In genomic region chr18:58095251-58095650, GRCh38 we compare ENCODE assay signal across 27 cellular contexts. TPM values are rescaled to one million over a fixed set of nuclear protein-coding genes. Genes with fewer than 3 reads are reported as not detected.
DNase-seq lines count a peak whose midpoint lies in the region; ATAC-seq and TF ChIP-seq lines count a peak whose summit lies in the region.
"Had no signal": no experiment of that assay in that cellular context is flagged by ENCODE, and none has a peak within 500 bp of the region (broad histone marks: within the 10 kb centered on the region; RNA-seq: fewer than 3 reads in every experiment).

No MANE protein-coding gene starts in this region.

- TF ChIP-seq CTCF in GM23338 (conservative IDR thresholded peaks at IDR 0.05; ENCODE audit: low read depth in 2 of 2) (no peak), PC-9 (conservative IDR thresholded peaks at IDR 0.05) (no peak), progenitor cell of endocrine pancreas (IDR thresholded peaks at IDR 0.05; ENCODE audit: unreplicated experiment) (no peak)

- H3K36me3 Mint-ChIP-seq in GM23338 (ENCODE audit: low read depth) (peaks cover 6% of the 10 kb centered on the region; the same call in 2 of the 3 replicates), progenitor cell of endocrine pancreas (ENCODE audit: insufficient read depth) (peaks cover 8% of the 10 kb centered on the region)
- H3K36me3 Mint-ChIP-seq: activated naive CD4-positive, alpha-beta T cell treated with anti-CD3 and anti-CD28 coated beads, Interleukin-2, amount 50 U/mL, for 24 hours had no signal

- H3K27me3 ChIP-seq in GM23338 (ENCODE audit: insufficient read depth) (no peaks in the 10 kb centered on the region), PC-9 (ENCODE audit: insufficient read depth, low read depth) (no peaks in the 10 kb centered on the region)
- H3K27me3 ChIP-seq: gastrocnemius medialis had no signal

- H3K4me2 ChIP-seq in GM23338 (peak overlapping the region; percentile 50; the same call in 1 of the 2 replicates), PC-9 (no peak overlapping the region)

- peaks cover 62% of the 10 kb centered on the region for H3K4me1 ChIP-seq in GM23338 (ENCODE audit: insufficient read depth)
- peaks cover 77% of the 10 kb centered on the region for H3K4me1 ChIP-seq in PC-9 (replicated peaks; ENCODE audit: insufficient read depth)
- H3K4me1 ChIP-seq: parathyroid adenoma had no signal

- H3K9me3 Mint-ChIP-seq in GM23338 (no peaks in the 10 kb centered on the region), progenitor cell of endocrine pancreas (ENCODE audit: low read depth) (no peaks in the 10 kb centered on the region)
- H3K9me3 Mint-ChIP-seq: activated naive CD4-positive, alpha-beta T cell treated with anti-CD3 and anti-CD28 coated beads, Interleukin-2, amount 50 U/mL, for 24 hours; nephron; T-helper 2 cell treated with Interferon-gamma antibody and Interleukin-4, amounts not matched to agents 5 μg/mL and 100 μg/mL, for 36 hours had no signal

- intact Hi-C loops in PC-9 (cut with micrococcal nuclease; ENCODE audit: unreplicated experiment): no loop called here

- no peak overlapping the region for H3K4me3 ChIP-seq in GM23338
- no peak overlapping the region for H3K4me3 ChIP-seq in PC-9
- H3K4me3 ChIP-seq: gastrocnemius medialis, lung had no signal

- H3K36me3 ChIP-seq in GM23338 (ENCODE audit: insufficient read depth) (no peaks in the 10 kb centered on the region), PC-9 (ENCODE audit: low read depth) (no peaks in the 10 kb centered on the region)
- H3K36me3 ChIP-seq: gastrocnemius medialis had no signal

- peak; percentile 46 for DNase-seq in GM23338 (ENCODE audit: low spot score)
- no peak for DNase-seq in PC-9
- peak; percentile 74 for DNase-seq in left kidney (ENCODE audit: low read depth, low spot score)
- no peak for DNase-seq in progenitor cell of endocrine pancreas (ENCODE audit: low spot score, unreplicated experiment)
- DNase-seq in activated CD4-positive, alpha-beta T cell treated with anti-CD3 and anti-CD28 coated beads, Interleukin-2, amount 50 U/mL, for 48 hours: no peak
- DNase-seq: activated CD4-positive, alpha-beta T cell treated with anti-CD3 and anti-CD28 coated beads for 36 hours; activated CD8-positive, alpha-beta memory T cell treated with anti-CD3 and anti-CD28 coated beads for 24 hours; activated T-cell treated with anti-CD3 and anti-CD28 coated beads for 4 hours; amniotic stem cell; DMS53; gastrocnemius medialis; IMR-90; kidney glomerular epithelial cell; NCI-H1436; NCI-H510A; SHP77 treated with DMSO at 0.1 percent for 48 hours; small intestine; stimulated activated naive CD8-positive, alpha-beta T cell treated with anti-CD3 and anti-CD28 coated beads, Interleukin-15, Interleukin-2, amounts not matched to agents 100 U/mL and 50 U/mL, for 24 hours had no signal

- H3K27me3 Mint-ChIP-seq in GM23338 (ENCODE audit: insufficient read depth, low read depth, poor library complexity): peaks cover 4% of the 10 kb centered on the region
- H3K27me3 Mint-ChIP-seq in progenitor cell of endocrine pancreas: no peaks in the 10 kb centered on the region
- H3K27me3 Mint-ChIP-seq: activated CD4-positive, alpha-beta T cell treated with anti-CD3 and anti-CD28 coated beads for 36 hours; activated naive CD4-positive, alpha-beta T cell treated with anti-CD3 and anti-CD28 coated beads, Interleukin-2, amount 50 U/mL, for 24 hours; B cell had no signal

- peak overlapping the region; percentile 28; the same call in 1 of the 3 replicates for H3K4me3 Mint-ChIP-seq in GM23338
- no peak overlapping the region for H3K4me3 Mint-ChIP-seq in progenitor cell of endocrine pancreas (ENCODE audit: low read depth)
- H3K4me3 Mint-ChIP-seq: activated CD4-positive, alpha-beta T cell treated with anti-CD3 and anti-CD28 coated beads for 36 hours; activated naive CD4-positive, alpha-beta T cell treated with anti-CD3 and anti-CD28 coated beads, Interleukin-2, amount 50 U/mL, for 24 hours; B cell; nephron; T-helper 2 cell treated with Interferon-gamma antibody and Interleukin-4, amounts not matched to agents 5 μg/mL and 100 μg/mL, for 36 hours had no signal

- H3K79me2 ChIP-seq in GM23338 (replicated peaks; ENCODE audit: insufficient read depth): peaks cover 85% of the 10 kb centered on the region
- peaks cover 80% of the 10 kb centered on the region for H3K79me2 ChIP-seq in PC-9 (ENCODE audit: low read depth)
- H3K79me2 ChIP-seq: parathyroid adenoma had no signal

- H3K9me3 ChIP-seq in PC-9 (ENCODE audit: insufficient read depth, low read depth): no peaks in the 10 kb centered on the region
- H3K9me3 ChIP-seq: gastrocnemius medialis had no signal

- peak overlapping the region; percentile 82 for H3K27ac Mint-ChIP-seq in GM23338
- peak overlapping the region; percentile 47 for H3K27ac Mint-ChIP-seq in progenitor cell of endocrine pancreas
- H3K27ac Mint-ChIP-seq: activated CD4-positive, alpha-beta T cell treated with anti-CD3 and anti-CD28 coated beads for 36 hours; activated naive CD4-positive, alpha-beta T cell treated with anti-CD3 and anti-CD28 coated beads, Interleukin-2, amount 50 U/mL, for 24 hours; B cell; T-helper 2 cell treated with Interferon-gamma antibody and Interleukin-4, amounts not matched to agents 5 μg/mL and 100 μg/mL, for 36 hours had no signal

- BruUV-seq in PC-9 (replicated peaks; lab: Mats Ljungman, UMichigan): no TSS peak

- peak; percentile 23; the same call in 2 of the 3 replicates for ATAC-seq in GM23338
- ATAC-seq in HG02884 (IDR thresholded peaks at IDR 0.05; ENCODE audit: unreplicated experiment): no peak
- no peak for ATAC-seq in HG02642 (IDR thresholded peaks at IDR 0.05; ENCODE audit: poor library complexity, unreplicated experiment)
- no peak for ATAC-seq in HG03196 (IDR thresholded peaks at IDR 0.05; ENCODE audit: unreplicated experiment)
- ATAC-seq: activated CD4-positive, alpha-beta T cell treated with anti-CD3 and anti-CD28 coated beads for 36 hours; gastrocnemius medialis; stimulated activated naive CD8-positive, alpha-beta T cell treated with anti-CD3 and anti-CD28 coated beads, Interleukin-15, Interleukin-2, amounts not matched to agents 100 U/mL and 50 U/mL, for 24 hours had no signal

- peak overlapping the region; percentile 75; the same call in 1 of the 2 replicates for H3K27ac ChIP-seq in GM23338 (ENCODE audit: low read depth)
- peak overlapping the region; percentile 97 for H3K27ac ChIP-seq in PC-9
- H3K27ac ChIP-seq: gastrocnemius medialis, parathyroid adenoma had no signal

- H4K20me1 ChIP-seq in GM23338 (replicated peaks; ENCODE audit: insufficient read depth) (peaks cover 2% of the 10 kb centered on the region), PC-9 (ENCODE audit: insufficient read depth) (no peaks in the 10 kb centered on the region)

- H3K4me1 Mint-ChIP-seq in GM23338 (peaks cover 72% of the 10 kb centered on the region), progenitor cell of endocrine pancreas (ENCODE audit: low read depth) (peaks cover 40% of the 10 kb centered on the region)
- H3K4me1 Mint-ChIP-seq: activated CD4-positive, alpha-beta T cell treated with anti-CD3 and anti-CD28 coated beads for 36 hours; activated naive CD4-positive, alpha-beta T cell treated with anti-CD3 and anti-CD28 coated beads, Interleukin-2, amount 50 U/mL, for 24 hours had no signal

- POLR2A ChIA-PET in PC-9 (lab: Charles Lee; ENCODE audit: unreplicated experiment): no interaction called here

- no peak overlapping the region for H2AFZ ChIP-seq in GM23338
- H2AFZ ChIP-seq in PC-9: no peak overlapping the region
- H2AFZ ChIP-seq: parathyroid adenoma had no signal

- H3K9me2 ChIP-seq in GM23338 (ENCODE audit: insufficient read depth) (no peaks in the 10 kb centered on the region), PC-9 (ENCODE audit: insufficient read depth) (no peaks in the 10 kb centered on the region)

- H3F3A ChIP-seq in GM23338 (replicated peaks; ENCODE audit: low read depth) (no peaks in the 10 kb centered on the region), PC-9 (ENCODE audit: insufficient read depth, low read depth) (peaks cover 52% of the 10 kb centered on the region)

- CTCF ChIA-PET in PC-9 (lab: Charles Lee): no interaction called here

TF ChIP-seq in GM23338, 12 proteins besides CTCF, POLR2A, EP300 and RAD21 (continues in another document):
- TF ChIP-seq REST (IDR thresholded peaks at IDR 0.05; ENCODE audit: unreplicated experiment) (no peak), NANOG (IDR thresholded peaks at IDR 0.05; ENCODE audit: borderline replicate concordance) (no peak), JUNB (IDR thresholded peaks at IDR 0.05; ENCODE audit: unreplicated experiment) (no peak), EZH2 (IDR thresholded peaks at IDR 0.05; ENCODE audit: low read depth, unreplicated experiment) (no peak), ZNF331 (CRISPR knock-in tag; IDR thresholded peaks at IDR 0.05; ENCODE audit: low read depth) (no peak), POLR2AphosphoS5 (IDR thresholded peaks at IDR 0.05; ENCODE audit: low read depth) (no peak), STAT1 (IDR thresholded peaks at IDR 0.05; ENCODE audit: unreplicated experiment) (no peak)

RNA-seq across cellular contexts. Expression of gene NEDD4L, which starts 51.2 kb away (rescaled TPM):
- total RNA-seq in GM23338 (2014; rRNA removed; shearing (Covaris generic)): 60.5 and 72.3 TPM in 2 replicates
- polyA plus RNA-seq in GM23338 (2016; fragmentation: Nextera tagmentation; extraction: Ambion mirVana): 36.2 and 40.7 TPM in 2 replicates
- total RNA-seq in PC-9 (2021) (57.4 and 58.9 TPM in 2 replicates), progenitor cell of endocrine pancreas (152 and 162 TPM in 2 replicates)

Comparison
In these comparisons a context has a peak if more than half of its experiments do, and no peak if none do; other contexts are left out.
1. DNase-seq: peak in GM23338 (single experiment) and left kidney (single experiment); none in PC-9 (0 of 2), progenitor cell of endocrine pancreas (single experiment) and activated CD4-positive, alpha-beta T cell treated with anti-CD3 and anti-CD28 coated beads, Interleukin-2, amount 50 U/mL, for 48 hours (0 of 2).